In genomic region chr4:2484169-2484568, GRCh38 we compare ENCODE assay signal across 11 cellular contexts. TPM values are rescaled to one million over a fixed set of nuclear protein-coding genes. Genes with fewer than 3 reads are reported as not detected.
DNase-seq lines count a peak whose midpoint lies in the region; TF ChIP-seq lines count a peak whose summit lies in the region.
"Had no signal": no experiment of that assay in that cellular context is flagged by ENCODE, and none has a peak within 500 bp of the region (broad histone marks: within the 10 kb centered on the region; RNA-seq: fewer than 3 reads in every experiment).

No MANE protein-coding gene starts in this region.

- TF ChIP-seq CTCF in neutrophil (IDR thresholded peaks at IDR 0.05) = no peak

- CTCF ChIA-PET in activated CD4-positive, alpha-beta T cell treated with anti-CD3 and anti-CD28 coated beads, Interleukin-2, amount 10 ng/mL, durations not matched to agents 7 days and 5 days (lab: Charles Lee) = interaction anchor here (0.9 kb wide), 1 partner anchor 264 kb away, joined by 3 read pairs; no protein-coding TSS in a partner anchor

- H3K27me3 Mint-ChIP-seq in activated CD4-positive, alpha-beta T cell treated with anti-CD3 and anti-CD28 coated beads, Interleukin-2, amount 10 ng/mL, durations not matched to agents 7 days and 5 days = no peaks in the 10 kb centered on the region
- H3K27me3 Mint-ChIP-seq in activated naive CD8-positive, alpha-beta T cell treated with anti-CD3 and anti-CD28 coated beads for 36 hours = no peaks in the 10 kb centered on the region

- no peak for DNase-seq in activated CD4-positive, alpha-beta T cell treated with anti-CD3 and anti-CD28 coated beads, Interleukin-2, amount 10 ng/mL, durations not matched to agents 7 days and 5 days
- no peak for DNase-seq in activated CD4-positive, alpha-beta T cell treated with anti-CD3 and anti-CD28 coated beads for 48 hours
- DNase-seq in Kasumi-1 (lab: John Stamatoyannopoulos, UW) = peak; percentile 26 to 33
- DNase-seq in activated naive CD8-positive, alpha-beta T cell treated with anti-CD3 and anti-CD28 coated beads for 36 hours = no peak
- no peak for DNase-seq in MV-4-11 (lab: John Stamatoyannopoulos, UW)
- no peak for DNase-seq in ureter (ENCODE audit: low spot score)
- DNase-seq in COR-L47 (lab: John Stamatoyannopoulos, UW) = no peak
- DNase-seq: mammary epithelial cell, NCI-H1092, upper lobe of right lung had no signal

- no peaks in the 10 kb centered on the region for H3K27me3 ChIP-seq in neutrophil
- H3K27me3 ChIP-seq: upper lobe of right lung had no signal

- H3K27ac ChIP-seq in neutrophil = peak overlapping the region; percentile 86

- no peaks in the 10 kb centered on the region for H3K9me3 ChIP-seq in neutrophil
- H3K9me3 ChIP-seq: upper lobe of right lung had no signal

- no peak overlapping the region for H3K4me3 Mint-ChIP-seq in activated CD4-positive, alpha-beta T cell treated with anti-CD3 and anti-CD28 coated beads, Interleukin-2, amount 10 ng/mL, durations not matched to agents 7 days and 5 days
- no peak overlapping the region for H3K4me3 Mint-ChIP-seq in activated naive CD8-positive, alpha-beta T cell treated with anti-CD3 and anti-CD28 coated beads for 36 hours

- H3K36me3 Mint-ChIP-seq in activated CD4-positive, alpha-beta T cell treated with anti-CD3 and anti-CD28 coated beads, Interleukin-2, amount 10 ng/mL, durations not matched to agents 7 days and 5 days (ENCODE audit: low read depth) = peaks cover 20% of the 10 kb centered on the region
- H3K36me3 Mint-ChIP-seq in activated naive CD8-positive, alpha-beta T cell treated with anti-CD3 and anti-CD28 coated beads for 36 hours = peaks cover 31% of the 10 kb centered on the region

- H3K4me3 ChIP-seq in neutrophil (ENCODE audit: low read depth in 1 of 2, low read length in 1 of 2) = peak overlapping the region in 1 of 2 experiments; percentile 48

- no peaks in the 10 kb centered on the region for H3K9me3 Mint-ChIP-seq in activated CD4-positive, alpha-beta T cell treated with anti-CD3 and anti-CD28 coated beads, Interleukin-2, amount 10 ng/mL, durations not matched to agents 7 days and 5 days
- H3K9me3 Mint-ChIP-seq in activated naive CD8-positive, alpha-beta T cell treated with anti-CD3 and anti-CD28 coated beads for 36 hours = no peaks in the 10 kb centered on the region

- H3K27ac Mint-ChIP-seq in activated CD4-positive, alpha-beta T cell treated with anti-CD3 and anti-CD28 coated beads, Interleukin-2, amount 10 ng/mL, durations not matched to agents 7 days and 5 days = peak overlapping the region; percentile 10
- H3K27ac Mint-ChIP-seq in activated naive CD8-positive, alpha-beta T cell treated with anti-CD3 and anti-CD28 coated beads for 36 hours = peak overlapping the region; percentile 62

- POLR2A ChIA-PET in activated CD4-positive, alpha-beta T cell treated with anti-CD3 and anti-CD28 coated beads, Interleukin-2, amount 10 ng/mL, durations not matched to agents 7 days and 5 days (lab: Charles Lee) = no interaction called here

- peaks cover 47 to 50% of the 10 kb centered on the region in 2 experiments for H3K4me1 ChIP-seq in neutrophil (ENCODE audit: control insufficient read depth in 1 of 2, insufficient read depth in 1 of 2, low read depth in 1 of 2, low read length in 1 of 2)

- peaks cover 76% of the 10 kb centered on the region for H3K4me1 Mint-ChIP-seq in activated CD4-positive, alpha-beta T cell treated with anti-CD3 and anti-CD28 coated beads, Interleukin-2, amount 10 ng/mL, durations not matched to agents 7 days and 5 days
- H3K4me1 Mint-ChIP-seq in activated naive CD8-positive, alpha-beta T cell treated with anti-CD3 and anti-CD28 coated beads for 36 hours = peaks cover 81% of the 10 kb centered on the region

- H3K36me3 ChIP-seq in neutrophil = peaks cover 3% of the 10 kb centered on the region

RNA-seq across cellular contexts. Expression of gene RNF4, which starts 15.3 kb away (rescaled TPM):
- total RNA-seq in activated CD4-positive, alpha-beta T cell treated with anti-CD3 and anti-CD28 coated beads, Interleukin-2, amount 10 ng/mL, durations not matched to agents 7 days and 5 days = 100 to 1,000 TPM in 1 of 2 experiments, 10 to 100 TPM in 1; 96.2 to 102 TPM
- 10 to 100 TPM; 93.3 to 94.5 TPM for total RNA-seq in activated naive CD8-positive, alpha-beta T cell treated with anti-CD3 and anti-CD28 coated beads for 36 hours
- total RNA-seq in ureter = 76.9 TPM

RNA-seq across cellular contexts. Expression of gene FAM193A, which starts 52.3 kb away (rescaled TPM):
- total RNA-seq in activated CD4-positive, alpha-beta T cell treated with anti-CD3 and anti-CD28 coated beads, Interleukin-2, amount 10 ng/mL, durations not matched to agents 7 days and 5 days = 10 to 100 TPM; 33.2 to 35.5 TPM
- 10 to 100 TPM; 18.9 TPM for total RNA-seq in activated naive CD8-positive, alpha-beta T cell treated with anti-CD3 and anti-CD28 coated beads for 36 hours
- total RNA-seq in ureter = 36.2 TPM

Comparison
In these comparisons a context has a peak if more than half of its experiments do, and no peak if none do; other contexts are left out.
1. DNase-seq: peak in Kasumi-1 (2 of 2); none in activated CD4-positive, alpha-beta T cell treated with anti-CD3 and anti-CD28 coated beads, Interleukin-2, amount 10 ng/mL, durations not matched to agents 7 days and 5 days (single experiment), activated CD4-positive, alpha-beta T cell treated with anti-CD3 and anti-CD28 coated beads for 48 hours (single experiment), activated naive CD8-positive, alpha-beta T cell treated with anti-CD3 and anti-CD28 coated beads for 36 hours (single experiment), MV-4-11 (single experiment), ureter (single experiment) and COR-L47 (single experiment).